Comparison of ENCODE assay signal across 8 cellular contexts in genomic region chr9:121498487-121499176, GRCh38. TPM values are rescaled to one million over a fixed set of nuclear protein-coding genes. Genes with fewer than 3 reads are reported as not detected.
DNase-seq lines count a peak whose midpoint lies in the region; ATAC-seq and TF ChIP-seq lines count a peak whose summit lies in the region.

No MANE protein-coding gene starts in this region.

- H4K5ac ChIP-seq in mesendoderm (ENCODE audit: low read length): no peak overlapping the region

- H3K4me1 ChIP-seq in mesendoderm (ENCODE audit: control insufficient read depth, low read depth, low read length) (no peaks in the 10 kb centered on the region), upper lobe of right lung (peaks cover 19% of the 10 kb centered on the region)

- ATAC-seq in upper lobe of right lung (peak; percentile 27), GM21515 (IDR thresholded peaks at IDR 0.05; ENCODE audit: unreplicated experiment) (no peak)

- H3K4ac ChIP-seq in mesendoderm (ENCODE audit: low read depth, low read length): no peak overlapping the region

- no peak overlapping the region for H3K23ac ChIP-seq in mesendoderm (ENCODE audit: low read length)

- H3K9me3 ChIP-seq in upper lobe of right lung: no peaks in the 10 kb centered on the region

- H3K27me3 ChIP-seq in mesendoderm (ENCODE audit: insufficient read depth, low read length, poor library complexity) (peaks cover 10% of the 10 kb centered on the region), upper lobe of right lung (no peaks in the 10 kb centered on the region)

- no peak overlapping the region for H3K18ac ChIP-seq in mesendoderm (ENCODE audit: low read length)

- intact Hi-C loops in upper lobe of right lung (cut with DNase I): no loop called here

- in situ Hi-C loops in GM13976 (cut with MboI; ENCODE audit: low sequenced_read_pairs, unreplicated experiment): no loop called here

- H3K36me3 ChIP-seq in mesendoderm (ENCODE audit: control insufficient read depth, insufficient read depth, low read length) (no peaks in the 10 kb centered on the region), upper lobe of right lung (no peaks in the 10 kb centered on the region)

- TF ChIP-seq CTCF in GM13976 (IDR thresholded peaks at IDR 0.05; ENCODE audit: borderline replicate concordance, control extremely low read depth, extremely low read depth, insufficient read depth, missing control alignments): no peak
- TF ChIP-seq CTCF in upper lobe of right lung (IDR thresholded peaks at IDR 0.05): no peak

- no peak overlapping the region for H3K4me2 ChIP-seq in mesendoderm (ENCODE audit: low read length)

- H3K79me2 ChIP-seq in mesendoderm (ENCODE audit: control insufficient read depth, insufficient read depth, low read length): no peaks in the 10 kb centered on the region

- H3K56ac ChIP-seq in mesendoderm (ENCODE audit: low read length): no peak overlapping the region

- no peak overlapping the region for H4K8ac ChIP-seq in mesendoderm (ENCODE audit: low read depth, low read length)

- no peak overlapping the region for H3K9ac ChIP-seq in mesendoderm (ENCODE audit: low read length)

- H2BK15ac ChIP-seq in mesendoderm (replicated peaks; ENCODE audit: low read depth): no peak overlapping the region

- no peaks in the 10 kb centered on the region for H3K79me1 ChIP-seq in mesendoderm (ENCODE audit: low read length)

- no CpG with 5 or more reads among the region's 29 CpGs for WGBS in mesendoderm (ENCODE audit: extremely low coverage, insufficient coverage, low lambda C conversion rate)

- H2BK5ac ChIP-seq in mesendoderm (ENCODE audit: low read length): no peak overlapping the region

- H3K27ac ChIP-seq in mesendoderm (ENCODE audit: low read depth, low read length): no peak overlapping the region
- peak overlapping the region; percentile 77 for H3K27ac ChIP-seq in upper lobe of right lung

- peak; percentile 55 for DNase-seq in 8988T
- DNase-seq in GM13976 (ENCODE audit: low spot score): peak; percentile 44
- peak; percentile 16 for DNase-seq in NOMO-1 treated with DMSO at 0.1 percent for 48 hours (lab: John Stamatoyannopoulos, UW; ENCODE audit: unreplicated experiment)
- peak; percentile 21 for DNase-seq in dermis blood vessel endothelial cell
- peak; percentile 18 for DNase-seq in mesendoderm
- peak; percentile 70 for DNase-seq in upper lobe of right lung
- no peak for DNase-seq in activated gamma-delta T cell (lab: John Stamatoyannopoulos, UW)

- H2AK5ac ChIP-seq in mesendoderm (ENCODE audit: low read length): no peak overlapping the region

- H2BK120ac ChIP-seq in mesendoderm (ENCODE audit: low read depth, low read length): no peak overlapping the region

- H3K4me3 ChIP-seq in mesendoderm (ENCODE audit: low read length): no peak overlapping the region
- H3K4me3 ChIP-seq in upper lobe of right lung: peak overlapping the region; percentile 59

RNA-seq across cellular contexts. Expression of gene GGTA1, which starts 1.0 kb away (rescaled TPM):
- 6.2 and 8.7 TPM in 2 replicates for total RNA-seq in dermis blood vessel endothelial cell
- not detected for polyA plus RNA-seq in mesendoderm (2013, experiment 1 of 2)
- polyA plus RNA-seq in mesendoderm (2013, experiment 2 of 2): not detected
- 9.5 TPM for total RNA-seq in upper lobe of right lung
